In the genomic region with DNA sequence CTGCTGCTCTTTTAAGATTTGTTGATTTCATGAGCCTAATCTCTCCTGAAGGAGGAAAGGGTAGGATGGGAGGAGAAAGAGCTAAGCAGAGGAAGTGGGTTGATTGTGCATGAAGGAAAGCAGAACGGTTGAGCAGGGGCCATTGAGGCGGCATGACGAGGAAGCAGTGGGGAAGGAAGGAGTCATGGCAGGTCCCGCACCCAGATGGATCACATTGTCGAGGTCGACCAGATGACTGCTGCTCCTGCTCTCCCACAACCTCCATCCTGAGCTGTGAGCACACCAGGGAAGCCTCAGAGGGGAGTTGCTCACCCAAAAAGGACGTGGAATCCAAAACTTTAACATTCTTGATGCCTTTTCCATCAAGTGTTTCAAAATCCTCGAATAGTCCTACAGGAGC, we compare ENCODE assay signal across 19 cellular contexts. TPM values are rescaled to one million over a fixed set of nuclear protein-coding genes. Genes with fewer than 3 reads are reported as not detected.
DNase-seq lines count a peak whose midpoint lies in the region; ATAC-seq and TF ChIP-seq lines count a peak whose summit lies in the region.
"Had no signal": no experiment of that assay in that cellular context is flagged by ENCODE, and none has a peak within 500 bp of the region (broad histone marks: within the 10 kb centered on the region; RNA-seq: fewer than 3 reads in every experiment).

No MANE protein-coding gene starts in this region.

- H3K4me3 ChIP-seq in BLaER1 = no peak overlapping the region
- no peak overlapping the region for H3K4me3 ChIP-seq in right atrium auricular region

- intact Hi-C loops in CD14-positive monocyte (cut with micrococcal nuclease) (no loop called here), sciatic nerve (cut with DNase I) (no loop called here)

- H3K9me3 ChIP-seq in BLaER1 = no peaks in the 10 kb centered on the region
- no peaks in the 10 kb centered on the region for H3K9me3 ChIP-seq in right atrium auricular region

- TF ChIP-seq CTCF in CD14-positive monocyte (IDR thresholded peaks at IDR 0.05) (no peak), right atrium auricular region (IDR thresholded peaks at IDR 0.05) (no peak)

- no peaks in the 10 kb centered on the region for H4K20me1 ChIP-seq in BLaER1

- H3K27ac ChIP-seq in BLaER1 (no peak overlapping the region), right atrium auricular region (peak overlapping the region; percentile 56 to 78)
- H3K27ac ChIP-seq: HL-60, KMS-11 had no signal

- H3K36me3 Mint-ChIP-seq in CD14-positive monocyte = peaks cover 0 to 8% of the 10 kb centered on the region in 2 donors
- H3K36me3 Mint-ChIP-seq: CD4-positive, CD25-positive, alpha-beta regulatory T cell had no signal

- DNase-seq in CD14-positive monocyte (ENCODE audit: low spot score) = peak; percentile 43
- DNase-seq in right atrium auricular region (ENCODE audit: low spot score) = no peak
- DNase-seq in sciatic nerve (ENCODE audit: low spot score) = peak; percentile 51
- DNase-seq in NCI-H1930 (lab: John Stamatoyannopoulos, UW) = no peak
- DNase-seq in NCI-H526 treated with DMSO at 0.1 percent for 48 hours (lab: John Stamatoyannopoulos, UW) = no peak
- DNase-seq: CD4-positive, CD25-positive, alpha-beta regulatory T cell; COR-L47; DMS 273 treated with DMSO at 0.1 percent for 48 hours; DND-41; H9; NCI-H1092; NCI-H2227 treated with DMSO at 0.1 percent for 48 hours; NCI-H510A treated with DMSO at 0.1 percent for 48 hours; NCI-H82; OCI-M1 had no signal

- H3K4me2 ChIP-seq in BLaER1 = peak overlapping the region; percentile 13
- H3K4me2 ChIP-seq: KMS-11 had no signal

- no peak for ATAC-seq in sciatic nerve
- no peak for ATAC-seq in HG02884 (IDR thresholded peaks at IDR 0.05; ENCODE audit: unreplicated experiment)

- H3K36me3 ChIP-seq in BLaER1 (no peaks in the 10 kb centered on the region), right atrium auricular region (peaks cover 14% of the 10 kb centered on the region)

- H3K4me1 ChIP-seq in BLaER1 (peaks cover 16% of the 10 kb centered on the region), right atrium auricular region (peaks cover 0 to 85% of the 10 kb centered on the region in 2 donors)

- H3K27me3 Mint-ChIP-seq in CD14-positive monocyte (ENCODE audit: low read depth in 3 of 3) = peaks cover 0 to 2% (median 0%) of the 10 kb centered on the region in 3 donors
- H3K27me3 Mint-ChIP-seq: CD4-positive, CD25-positive, alpha-beta regulatory T cell had no signal

- no peaks in the 10 kb centered on the region for H3K27me3 ChIP-seq in BLaER1
- no peaks in the 10 kb centered on the region for H3K27me3 ChIP-seq in right atrium auricular region

- peaks cover 12% of the 10 kb centered on the region for H3K4me1 Mint-ChIP-seq in CD14-positive monocyte
- H3K4me1 Mint-ChIP-seq: CD4-positive, CD25-positive, alpha-beta regulatory T cell had no signal

- no peaks in the 10 kb centered on the region for H3K9me3 Mint-ChIP-seq in CD14-positive monocyte
- H3K9me3 Mint-ChIP-seq: CD4-positive, CD25-positive, alpha-beta regulatory T cell; H9 had no signal

- peak overlapping the region in 1 of 7 donors; percentile 54 for H3K27ac Mint-ChIP-seq in CD14-positive monocyte
- H3K27ac Mint-ChIP-seq: CD4-positive, CD25-positive, alpha-beta regulatory T cell; H9 had no signal

- H3K9ac ChIP-seq in BLaER1 = no peak overlapping the region
- H3K9ac ChIP-seq: KMS-11 had no signal

- no peak overlapping the region for H3K4me3 Mint-ChIP-seq in CD14-positive monocyte
- H3K4me3 Mint-ChIP-seq: CD4-positive, CD25-positive, alpha-beta regulatory T cell; H9 had no signal

RNA-seq across cellular contexts. Expression of gene ABTB1, which starts 42.8 kb away (rescaled TPM):
- 100 to 1,000 TPM; 107 to 118 TPM for polyA plus RNA-seq in CD14-positive monocyte
- 10 to 100 TPM; 14.9 to 16.9 TPM for total RNA-seq in right atrium auricular region
- 98.8 TPM for total RNA-seq in sciatic nerve

Comparison
In these comparisons a context has a peak if more than half of its experiments do, and no peak if none do; other contexts are left out.
1. DNase-seq: peak in CD14-positive monocyte (single experiment) and sciatic nerve (single experiment); none in right atrium auricular region (single experiment), NCI-H1930 (0 of 2) and NCI-H526 treated with DMSO at 0.1 percent for 48 hours (single experiment).